ENCODE assay signal across 1 cellular context in genomic region chr7:54841772-54842707, GRCh38.
TF ChIP-seq lines count a peak whose summit lies in the region.

No MANE protein-coding gene starts in this region.

TF ChIP-seq in HepG2, 621 proteins besides CTCF, POLR2A, EP300 and RAD21 (continued from another document and continues in another):
- no peak for TF ChIP-seq ATF2 (CRISPR knock-in tag; IDR thresholded peaks at IDR 0.05)
- no peak for TF ChIP-seq FLYWCH1 (CRISPR knock-in tag; IDR thresholded peaks at IDR 0.05)
- TF ChIP-seq NR2F6 (IDR thresholded peaks at IDR 0.05), result no peak
- TF ChIP-seq NR2F6 (CRISPR knock-in tag; IDR thresholded peaks at IDR 0.05), result peak; percentile 43; the same call in 1 of the 2 replicates
- TF ChIP-seq CREB1 (IDR thresholded peaks at IDR 0.05), result no peak
- TF ChIP-seq CREB1 (CRISPR knock-in tag; IDR thresholded peaks at IDR 0.05), result no peak
- TF ChIP-seq ARID5B (CRISPR knock-in tag; IDR thresholded peaks at IDR 0.05), result peak; percentile 63
- TF ChIP-seq SRSF1 (optimal IDR thresholded peaks at IDR 0.05; ENCODE audit: low read depth, low read length), result no peak
- no peak for TF ChIP-seq ZNF615 (CRISPR knock-in tag; IDR thresholded peaks at IDR 0.05; ENCODE audit: borderline replicate concordance)
- no peak for TF ChIP-seq ZXDC (CRISPR knock-in tag; IDR thresholded peaks at IDR 0.05)
- no peak for TF ChIP-seq PBX3 (CRISPR knock-in tag; IDR thresholded peaks at IDR 0.05; ENCODE audit: borderline replicate concordance)
- no peak for TF ChIP-seq PHF5A (CRISPR knock-in tag; IDR thresholded peaks at IDR 0.05; ENCODE audit: low read depth, unreplicated experiment)
- no peak for TF ChIP-seq ZNF598 (CRISPR knock-in tag; IDR thresholded peaks at IDR 0.05; ENCODE audit: borderline replicate concordance)
- no peak for TF ChIP-seq ZBTB20 (CRISPR knock-in tag; IDR thresholded peaks at IDR 0.05; ENCODE audit: borderline replicate concordance, low read depth)
- no peak for TF ChIP-seq CHD4 (IDR thresholded peaks at IDR 0.05; ENCODE audit: borderline replicate concordance, low read length)
- TF ChIP-seq TCF7L2 (IDR thresholded peaks at IDR 0.05; ENCODE audit: low read depth, low read length), result no peak
- TF ChIP-seq USF2 (IDR thresholded peaks at IDR 0.05; ENCODE audit: low read depth, low read length), result no peak
- TF ChIP-seq USF2 (CRISPR knock-in tag; IDR thresholded peaks at IDR 0.05; ENCODE audit: borderline replicate concordance), result no peak
- TF ChIP-seq ESRRA (CRISPR knock-in tag; IDR thresholded peaks at IDR 0.05; ENCODE audit: low read depth), result no peak
- no peak for TF ChIP-seq ZNF20 (CRISPR knock-in tag; IDR thresholded peaks at IDR 0.05)
- TF ChIP-seq ZNF225 (CRISPR knock-in tag; IDR thresholded peaks at IDR 0.05), result no peak
- TF ChIP-seq ZNF24 (IDR thresholded peaks at IDR 0.05), result no peak
- TF ChIP-seq EEA1 (CRISPR knock-in tag; IDR thresholded peaks at IDR 0.05; ENCODE audit: borderline replicate concordance), result no peak
- TF ChIP-seq NFIC (IDR thresholded peaks at IDR 0.05; ENCODE audit: low read length), result no peak
- TF ChIP-seq ZMYM4 (CRISPR knock-in tag; IDR thresholded peaks at IDR 0.05), result 0 out of 2 replicates have a peak, but pooled peaks have one; percentile 50
- TF ChIP-seq ISL2 (CRISPR knock-in tag; IDR thresholded peaks at IDR 0.05), result no peak
- no peak for TF ChIP-seq ATF5 (CRISPR knock-in tag; IDR thresholded peaks at IDR 0.05; ENCODE audit: low read depth)
- TF ChIP-seq ZNF343 (CRISPR knock-in tag; IDR thresholded peaks at IDR 0.05), result 0 out of 2 replicates have a peak, but pooled peaks have one; percentile 62
- no peak for TF ChIP-seq HHEX (CRISPR knock-in tag; IDR thresholded peaks at IDR 0.05)
- peak; percentile 64 for TF ChIP-seq SALL1 (CRISPR knock-in tag; IDR thresholded peaks at IDR 0.05)
- no peak for TF ChIP-seq KLF12 (CRISPR knock-in tag; IDR thresholded peaks at IDR 0.05; ENCODE audit: borderline replicate concordance)
- peak; percentile 49 for TF ChIP-seq STAG1 (CRISPR knock-in tag; IDR thresholded peaks at IDR 0.05)
- TF ChIP-seq FOSL1 (CRISPR knock-in tag; IDR thresholded peaks at IDR 0.05; ENCODE audit: borderline replicate concordance), result no peak
- no peak for TF ChIP-seq NFE2L1 (CRISPR knock-in tag; IDR thresholded peaks at IDR 0.05; ENCODE audit: borderline replicate concordance)
- TF ChIP-seq ATM (IDR thresholded peaks at IDR 0.05; ENCODE audit: borderline replicate concordance), result no peak
- TF ChIP-seq ELF1 (CRISPR knock-in tag; IDR thresholded peaks at IDR 0.05), result no peak
- no peak for TF ChIP-seq SAP130 (CRISPR knock-in tag; IDR thresholded peaks at IDR 0.05; ENCODE audit: low read depth)
- TF ChIP-seq ZNF496 (CRISPR knock-in tag; IDR thresholded peaks at IDR 0.05; ENCODE audit: insufficient replicate concordance), result no peak
- no peak for TF ChIP-seq ZFAT (CRISPR knock-in tag; conservative IDR thresholded peaks at IDR 0.05)
- no peak for TF ChIP-seq SRSF9 (IDR thresholded peaks at IDR 0.05; ENCODE audit: borderline replicate concordance, insufficient read depth, low read depth, low read length, poor library complexity, severe bottlenecking)
- TF ChIP-seq SUZ12 (IDR thresholded peaks at IDR 0.05; ENCODE audit: low read depth, low read length), result no peak
- no peak for TF ChIP-seq ATF6 (CRISPR knock-in tag; conservative IDR thresholded peaks at IDR 0.05)
- no peak for TF ChIP-seq AGO2 (optimal IDR thresholded peaks at IDR 0.05; ENCODE audit: low read depth, low read length)
- TF ChIP-seq ZFP62 (CRISPR knock-in tag; IDR thresholded peaks at IDR 0.05), result no peak
- no peak for TF ChIP-seq ZC3H13 (CRISPR knock-in tag; IDR thresholded peaks at IDR 0.05)
- peak; percentile 34 for TF ChIP-seq PAXIP1 (CRISPR knock-in tag; conservative IDR thresholded peaks at IDR 0.05)
